18 cellular contexts compared by ENCODE assay signal in genomic region chr10:53315709-53316108, GRCh38.
DNase-seq lines count a peak whose midpoint lies in the region; ATAC-seq and TF ChIP-seq lines count a peak whose summit lies in the region.
"Had no signal": no experiment of that assay in that cellular context is flagged by ENCODE, and none has a peak within 500 bp of the region (broad histone marks: within the 10 kb centered on the region; RNA-seq: fewer than 3 reads in every experiment).

No MANE protein-coding gene starts in this region.

- peak; percentile 3 for DNase-seq in EH (ENCODE audit: low read depth)
- DNase-seq in NCI-H69 (lab: John Stamatoyannopoulos, UW): peak; percentile 28
- peak; percentile 53 for DNase-seq in choroid plexus epithelial cell (ENCODE audit: low read depth)
- no peak for DNase-seq in right lobe of liver
- DNase-seq in activated naive CD4-positive, alpha-beta T cell treated with anti-CD3 and anti-CD28 coated beads, Interleukin-2, amount 50 U/mL, for 72 hours (ENCODE audit: low spot score in 2 of 2): no peak
- DNase-seq in stimulated activated naive CD4-positive, alpha-beta T cell treated with Interleukin-2 at 50 U/mL for 16 hours (lab: John Stamatoyannopoulos, UW): no peak
- DNase-seq: activated CD4-positive, alpha-beta T cell treated with anti-CD3 and anti-CD28 coated beads for 36 hours; activated naive CD4-positive, alpha-beta T cell treated with anti-CD3 and anti-CD28 coated beads, Interleukin-2, amount 10 ng/mL, durations not matched to agents 7 days and 5 days; effector memory CD4-positive, alpha-beta T cell; NCI-H1105; upper lobe of right lung had no signal

- H3K27me3 ChIP-seq in right lobe of liver: no peaks in the 10 kb centered on the region
- H3K27me3 ChIP-seq: cardiac muscle cell, upper lobe of right lung had no signal

- no peaks in the 10 kb centered on the region for H3K4me1 ChIP-seq in right lobe of liver
- H3K4me1 ChIP-seq: upper lobe of right lung had no signal

- intact Hi-C loops in right lobe of liver (cut with DNase I): no loop called here

- H3K4me3 ChIP-seq in choroid plexus epithelial cell (ENCODE audit: low read depth, low read length) (no peak overlapping the region), right lobe of liver (no peak overlapping the region)
- H3K4me3 ChIP-seq: cardiac muscle cell, HAP-1, skin epidermis, upper lobe of right lung had no signal

- no peaks in the 10 kb centered on the region for H3K9me3 ChIP-seq in right lobe of liver
- H3K9me3 ChIP-seq: HAP-1, upper lobe of right lung had no signal

- peak; percentile 38 to 66 (median 48) for ATAC-seq in right lobe of liver
- ATAC-seq in activated naive CD4-positive, alpha-beta T cell treated with anti-CD3 and anti-CD28 coated beads, Interleukin-2, amount 50 U/mL, for 72 hours: no peak
- no peak for ATAC-seq in GM21529 (IDR thresholded peaks at IDR 0.05; ENCODE audit: unreplicated experiment)
- no peak for ATAC-seq in HG03280 (IDR thresholded peaks at IDR 0.05; ENCODE audit: unreplicated experiment)
- ATAC-seq: activated CD4-positive, alpha-beta T cell treated with anti-CD3 and anti-CD28 coated beads for 36 hours; stimulated activated effector memory CD8-positive, alpha-beta T cell treated with anti-CD3 and anti-CD28 coated beads, Interleukin-12 subunit alpha, Interleukin-12 subunit beta, amount 100 ng/mL, for 72 hours; upper lobe of right lung had no signal

- H3K27ac ChIP-seq in right lobe of liver: no peak overlapping the region
- H3K27ac ChIP-seq: cardiac muscle cell, skin epidermis, upper lobe of right lung had no signal

- TF ChIP-seq CTCF in choroid plexus epithelial cell (conservative IDR thresholded peaks at IDR 0.05; ENCODE audit: low read depth, low read length) (no peak), right lobe of liver (IDR thresholded peaks at IDR 0.05) (peak in 2 of 4 donors; percentile 34 to 36)

- peaks cover 0 to 3% of the 10 kb centered on the region in 2 donors for H3K9me3 Mint-ChIP-seq in activated naive CD4-positive, alpha-beta T cell treated with anti-CD3 and anti-CD28 coated beads, Interleukin-2, amount 50 U/mL, for 72 hours

- no peak for TF ChIP-seq POLR2A in right lobe of liver (IDR thresholded peaks at IDR 0.05)

- no peak overlapping the region for H3K27ac Mint-ChIP-seq in activated naive CD4-positive, alpha-beta T cell treated with anti-CD3 and anti-CD28 coated beads, Interleukin-2, amount 50 U/mL, for 72 hours
- H3K27ac Mint-ChIP-seq: activated CD4-positive, alpha-beta T cell treated with anti-CD3 and anti-CD28 coated beads for 36 hours; activated naive CD4-positive, alpha-beta T cell treated with anti-CD3 and anti-CD28 coated beads, Interleukin-2, amount 10 ng/mL, durations not matched to agents 7 days and 5 days; IgD-negative memory B cell; stimulated activated effector memory CD8-positive, alpha-beta T cell treated with anti-CD3 and anti-CD28 coated beads, Interleukin-12 subunit alpha, Interleukin-12 subunit beta, amount 100 ng/mL, for 72 hours had no signal

- H3K36me3 ChIP-seq in right lobe of liver: no peaks in the 10 kb centered on the region
- H3K36me3 ChIP-seq: cardiac muscle cell, HAP-1, upper lobe of right lung had no signal

- H3K36me3 Mint-ChIP-seq in activated naive CD4-positive, alpha-beta T cell treated with anti-CD3 and anti-CD28 coated beads, Interleukin-2, amount 50 U/mL, for 72 hours: no peaks in the 10 kb centered on the region
- H3K36me3 Mint-ChIP-seq: activated naive CD4-positive, alpha-beta T cell treated with anti-CD3 and anti-CD28 coated beads, Interleukin-2, amount 10 ng/mL, durations not matched to agents 7 days and 5 days; stimulated activated effector memory CD8-positive, alpha-beta T cell treated with anti-CD3 and anti-CD28 coated beads, Interleukin-12 subunit alpha, Interleukin-12 subunit beta, amount 100 ng/mL, for 72 hours had no signal

Comparison
In these comparisons a context has a peak if more than half of its experiments do, and no peak if none do; other contexts are left out.
1. DNase-seq: peak in EH (single experiment), NCI-H69 (single experiment) and choroid plexus epithelial cell (single experiment); none in right lobe of liver (0 of 3), activated naive CD4-positive, alpha-beta T cell treated with anti-CD3 and anti-CD28 coated beads, Interleukin-2, amount 50 U/mL, for 72 hours (0 of 2) and stimulated activated naive CD4-positive, alpha-beta T cell treated with Interleukin-2 at 50 U/mL for 16 hours (single experiment).
2. ATAC-seq: peak in right lobe of liver (4 of 4); none in activated naive CD4-positive, alpha-beta T cell treated with anti-CD3 and anti-CD28 coated beads, Interleukin-2, amount 50 U/mL, for 72 hours (0 of 2), GM21529 (single experiment) and HG03280 (single experiment).